In genomic region chr2:42048318-42049251, GRCh38 we compare ENCODE assay signal across 1 cellular context.
A peak's percentile ranks its signal among the peaks of the same experiment; 100 is the strongest.
TF ChIP-seq lines count a peak whose summit lies in the region.

No MANE protein-coding gene starts in this region.

TF ChIP-seq in HepG2, 621 proteins besides CTCF, POLR2A, EP300 and RAD21 (continued from another document and continues in another):
- TF ChIP-seq ZNF276 (CRISPR knock-in tag; IDR thresholded peaks at IDR 0.05; ENCODE audit: low read depth), result no peak
- TF ChIP-seq RXRB (CRISPR knock-in tag; IDR thresholded peaks at IDR 0.05; ENCODE audit: borderline replicate concordance), result no peak
- no peak for TF ChIP-seq ZNF660 (CRISPR knock-in tag; IDR thresholded peaks at IDR 0.05; ENCODE audit: borderline replicate concordance, low read depth)
- no peak for TF ChIP-seq ZNF383 (CRISPR knock-in tag; IDR thresholded peaks at IDR 0.05; ENCODE audit: borderline replicate concordance)
- TF ChIP-seq PAWR (CRISPR knock-in tag; IDR thresholded peaks at IDR 0.05; ENCODE audit: borderline replicate concordance), result no peak
- TF ChIP-seq TARDBP (CRISPR knock-in tag; IDR thresholded peaks at IDR 0.05), result no peak
- no peak for TF ChIP-seq NCOR1 (IDR thresholded peaks at IDR 0.05; ENCODE audit: borderline replicate concordance, low read length)
- no peak for TF ChIP-seq KDM2A (CRISPR knock-in tag; IDR thresholded peaks at IDR 0.05; ENCODE audit: borderline replicate concordance, low read depth)
- TF ChIP-seq NFE2L1 (CRISPR knock-in tag; IDR thresholded peaks at IDR 0.05; ENCODE audit: borderline replicate concordance), result no peak
- TF ChIP-seq RNF2 (conservative IDR thresholded peaks at IDR 0.05; ENCODE audit: low read depth), result 0 out of 2 replicates have a peak, but pooled peaks have one; percentile 59
- TF ChIP-seq ZNF333 (CRISPR knock-in tag; IDR thresholded peaks at IDR 0.05; ENCODE audit: borderline replicate concordance), result 0 out of 2 replicates have a peak, but pooled peaks have one; percentile 40
- TF ChIP-seq TFDP1 (CRISPR knock-in tag; IDR thresholded peaks at IDR 0.05; ENCODE audit: borderline replicate concordance), result 0 out of 2 replicates have a peak, but pooled peaks have one; percentile 36
- no peak for TF ChIP-seq ZNF850 (CRISPR knock-in tag; conservative IDR thresholded peaks at IDR 0.05)
- TF ChIP-seq MLXIP (CRISPR knock-in tag; IDR thresholded peaks at IDR 0.05; ENCODE audit: borderline replicate concordance), result no peak
- no peak for TF ChIP-seq HIC2 (CRISPR knock-in tag; IDR thresholded peaks at IDR 0.05; ENCODE audit: low read depth)
- no peak for TF ChIP-seq CC2D1A (CRISPR knock-in tag; IDR thresholded peaks at IDR 0.05)
- TF ChIP-seq ESRRA (CRISPR knock-in tag; IDR thresholded peaks at IDR 0.05; ENCODE audit: low read depth), result no peak
- 0 out of 2 replicates have a peak, but pooled peaks have one; percentile 39 for TF ChIP-seq RELA (CRISPR knock-in tag; IDR thresholded peaks at IDR 0.05)
- TF ChIP-seq NFATC3 (CRISPR knock-in tag; IDR thresholded peaks at IDR 0.05), result no peak
- TF ChIP-seq ZNF674 (CRISPR knock-in tag; IDR thresholded peaks at IDR 0.05; ENCODE audit: low read depth), result no peak
- TF ChIP-seq SRY (CRISPR knock-in tag; IDR thresholded peaks at IDR 0.05), result peak; percentile 69; the same call in 1 of the 2 replicates
- no peak for TF ChIP-seq MIER2 (CRISPR knock-in tag; IDR thresholded peaks at IDR 0.05)
- no peak for TF ChIP-seq IRF1 (CRISPR knock-in tag; IDR thresholded peaks at IDR 0.05; ENCODE audit: low read depth)
- no peak for TF ChIP-seq TSC22D2 (CRISPR knock-in tag; IDR thresholded peaks at IDR 0.05; ENCODE audit: borderline replicate concordance)
- TF ChIP-seq ZNF382 (CRISPR knock-in tag; IDR thresholded peaks at IDR 0.05; ENCODE audit: borderline replicate concordance), result no peak
- no peak for TF ChIP-seq ARID3A (IDR thresholded peaks at IDR 0.05; ENCODE audit: low read depth, low read length)
- TF ChIP-seq PITX1 (CRISPR knock-in tag; IDR thresholded peaks at IDR 0.05), result peak; percentile 62; the same call in 1 of the 2 replicates
- TF ChIP-seq STAT6 (CRISPR knock-in tag; IDR thresholded peaks at IDR 0.05; ENCODE audit: borderline replicate concordance), result no peak
- TF ChIP-seq SATB2 (CRISPR knock-in tag; IDR thresholded peaks at IDR 0.05), result 0 out of 2 replicates have a peak, but pooled peaks have one; percentile 31
- no peak for TF ChIP-seq ZHX1 (CRISPR knock-in tag; IDR thresholded peaks at IDR 0.05; ENCODE audit: low read depth)
- no peak for TF ChIP-seq ZNF580 (CRISPR knock-in tag; IDR thresholded peaks at IDR 0.05; ENCODE audit: borderline replicate concordance, low read depth)
- peak; percentile 18; the same call in 1 of the 2 replicates for TF ChIP-seq ERF (CRISPR knock-in tag; IDR thresholded peaks at IDR 0.05)
- TF ChIP-seq PHB2 (IDR thresholded peaks at IDR 0.05; ENCODE audit: partially characterized antibody), result no peak
- no peak for TF ChIP-seq CHD4 (IDR thresholded peaks at IDR 0.05; ENCODE audit: borderline replicate concordance, low read length)
- no peak for TF ChIP-seq MTF2 (CRISPR knock-in tag; IDR thresholded peaks at IDR 0.05; ENCODE audit: borderline replicate concordance)
- no peak for TF ChIP-seq GTF2F1 (IDR thresholded peaks at IDR 0.05; ENCODE audit: low read length)
- TF ChIP-seq MAZ (IDR thresholded peaks at IDR 0.05; ENCODE audit: borderline replicate concordance, low read depth, low read length), result 0 out of 2 replicates have a peak, but pooled peaks have one; percentile 6
- TF ChIP-seq MAZ (CRISPR knock-in tag; IDR thresholded peaks at IDR 0.05; ENCODE audit: low read depth), result no peak
- no peak for TF ChIP-seq SUZ12 (IDR thresholded peaks at IDR 0.05; ENCODE audit: low read depth, low read length)
- TF ChIP-seq CREBL2 (CRISPR knock-in tag; IDR thresholded peaks at IDR 0.05; ENCODE audit: borderline replicate concordance), result peak; percentile 36; the same call in 1 of the 2 replicates
- TF ChIP-seq FOXP1 (IDR thresholded peaks at IDR 0.05), result no peak
- no peak for TF ChIP-seq FOXP1 (CRISPR knock-in tag; IDR thresholded peaks at IDR 0.05)
- TF ChIP-seq PATZ1 (CRISPR knock-in tag; IDR thresholded peaks at IDR 0.05), result no peak
- TF ChIP-seq ZNF234 (CRISPR knock-in tag; conservative IDR thresholded peaks at IDR 0.05), result no peak
- TF ChIP-seq HMGA1 (CRISPR knock-in tag; conservative IDR thresholded peaks at IDR 0.05), result no peak
- no peak; the same call in 1 of the 2 replicates for TF ChIP-seq REL (CRISPR knock-in tag; conservative IDR thresholded peaks at IDR 0.05)
- TF ChIP-seq ZNF557 (CRISPR knock-in tag; IDR thresholded peaks at IDR 0.05), result no peak
